In the genomic region with DNA sequence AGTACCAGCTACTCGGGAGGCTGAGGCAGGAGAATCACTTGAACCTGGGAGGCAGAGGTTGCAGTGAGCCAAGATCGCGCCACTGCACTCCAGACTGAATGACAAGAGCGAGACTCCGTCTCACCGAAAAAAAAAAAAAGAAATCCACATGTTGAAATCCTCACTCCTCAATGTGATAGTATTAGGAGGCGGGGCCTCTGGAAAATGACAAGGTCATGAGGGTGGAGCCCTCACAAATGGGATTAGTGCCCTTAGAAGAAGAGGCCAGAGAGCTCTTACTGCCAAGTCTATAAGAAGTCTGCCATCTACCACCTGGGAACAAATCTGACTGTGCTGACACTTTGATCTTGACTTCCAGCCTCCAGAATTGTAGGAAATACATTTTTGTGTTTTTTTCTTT, we compare ENCODE assay signal across 2 cellular contexts.
TF ChIP-seq lines count a peak whose summit lies in the region.

No MANE protein-coding gene starts in this region.

TF ChIP-seq in HepG2, 621 proteins besides CTCF, POLR2A, EP300 and RAD21:
- no peak for TF ChIP-seq SAP130 (CRISPR knock-in tag; IDR thresholded peaks at IDR 0.05; ENCODE audit: low read depth)
- TF ChIP-seq SIN3A (IDR thresholded peaks at IDR 0.05; ENCODE audit: borderline replicate concordance, low read depth, low read length), result no peak
- TF ChIP-seq ZBTB3 (CRISPR knock-in tag; IDR thresholded peaks at IDR 0.05; ENCODE audit: borderline replicate concordance, low read depth), result no peak
- TF ChIP-seq POGZ (CRISPR knock-in tag; IDR thresholded peaks at IDR 0.05), result no peak
- TF ChIP-seq TOPORS (CRISPR knock-in tag; IDR thresholded peaks at IDR 0.05), result no peak
- no peak for TF ChIP-seq TEAD2 (CRISPR knock-in tag; IDR thresholded peaks at IDR 0.05)
- TF ChIP-seq, protein P1, sequence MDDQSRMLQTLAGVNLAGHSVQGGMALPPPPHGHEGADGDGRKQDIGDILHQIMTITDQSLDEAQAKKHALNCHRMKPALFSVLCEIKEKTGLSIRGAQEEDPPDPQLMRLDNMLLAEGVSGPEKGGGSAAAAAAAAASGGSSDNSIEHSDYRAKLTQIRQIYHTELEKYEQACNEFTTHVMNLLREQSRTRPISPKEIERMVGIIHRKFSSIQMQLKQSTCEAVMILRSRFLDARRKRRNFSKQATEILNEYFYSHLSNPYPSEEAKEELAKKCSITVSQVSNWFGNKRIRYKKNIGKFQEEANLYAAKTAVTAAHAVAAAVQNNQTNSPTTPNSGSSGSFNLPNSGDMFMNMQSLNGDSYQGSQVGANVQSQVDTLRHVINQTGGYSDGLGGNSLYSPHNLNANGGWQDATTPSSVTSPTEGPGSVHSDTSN (CRISPR knock-in tag; IDR thresholded peaks at IDR 0.05; ENCODE audit: borderline replicate concordance), result no peak
- TF ChIP-seq ZNF264 (CRISPR knock-in tag; IDR thresholded peaks at IDR 0.05), result peak; percentile 75; the same call in 1 of the 2 replicates

TF ChIP-seq in K562, 482 proteins besides CTCF, POLR2A, EP300 and RAD21:
- TF ChIP-seq BRCA1 (IDR thresholded peaks at IDR 0.05) (no peak), BRCA1 (CRISPR knock-in tag; IDR thresholded peaks at IDR 0.05) (no peak), CBX2 (IDR thresholded peaks at IDR 0.05; ENCODE audit: insufficient read depth, low read length, poor library complexity, severe bottlenecking) (no peak), ZNF311 (CRISPR knock-in tag; IDR thresholded peaks at IDR 0.05) (no peak), CHD1 (IDR thresholded peaks at IDR 0.05; ENCODE audit: low read length) (no peak)
- TF ChIP-seq, protein P2, sequence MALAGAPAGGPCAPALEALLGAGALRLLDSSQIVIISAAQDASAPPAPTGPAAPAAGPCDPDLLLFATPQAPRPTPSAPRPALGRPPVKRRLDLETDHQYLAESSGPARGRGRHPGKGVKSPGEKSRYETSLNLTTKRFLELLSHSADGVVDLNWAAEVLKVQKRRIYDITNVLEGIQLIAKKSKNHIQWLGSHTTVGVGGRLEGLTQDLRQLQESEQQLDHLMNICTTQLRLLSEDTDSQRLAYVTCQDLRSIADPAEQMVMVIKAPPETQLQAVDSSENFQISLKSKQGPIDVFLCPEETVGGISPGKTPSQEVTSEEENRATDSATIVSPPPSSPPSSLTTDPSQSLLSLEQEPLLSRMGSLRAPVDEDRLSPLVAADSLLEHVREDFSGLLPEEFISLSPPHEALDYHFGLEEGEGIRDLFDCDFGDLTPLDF (CRISPR knock-in tag; IDR thresholded peaks at IDR 0.05), result no peak
TF ChIP-seq in K562: peak in this region for 0.
